In the genomic region with DNA sequence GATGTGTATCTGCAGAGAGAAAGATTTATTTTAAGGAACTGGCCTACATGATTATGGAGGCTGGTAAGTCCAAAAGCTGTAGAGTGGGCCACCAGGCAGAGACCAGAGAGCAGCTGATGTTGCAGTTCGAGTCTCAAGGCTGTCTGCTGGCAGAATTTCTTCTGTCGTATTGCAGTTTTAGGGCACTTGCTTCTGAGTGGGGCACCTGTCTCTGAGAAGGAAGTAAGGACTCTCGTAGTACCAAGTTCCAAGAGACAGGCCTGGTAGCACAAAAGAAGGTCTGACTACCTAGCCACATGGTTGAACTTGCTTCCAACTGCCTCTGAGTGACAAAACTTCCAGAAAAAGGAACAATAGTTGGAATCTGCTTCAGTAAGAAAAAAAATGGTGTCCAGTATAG, we compare ENCODE assay signal across 29 cellular contexts. TPM values are rescaled to one million over a fixed set of nuclear protein-coding genes. Genes with fewer than 3 reads are reported as not detected.
DNase-seq lines count a peak whose midpoint lies in the region; ATAC-seq lines count a peak whose summit lies in the region.
"Had no signal": no experiment of that assay in that cellular context is flagged by ENCODE, and none has a peak within 500 bp of the region (broad histone marks: within the 10 kb centered on the region; RNA-seq: fewer than 3 reads in every experiment).

No MANE protein-coding gene starts in this region.

- H3K9me3 ChIP-seq in CD8-positive, alpha-beta memory T cell (ENCODE audit: low read length): no peaks in the 10 kb centered on the region
- no peaks in the 10 kb centered on the region for H3K9me3 ChIP-seq in T-helper 17 cell (ENCODE audit: control insufficient read depth, low read length, poor library complexity, severe bottlenecking)
- H3K9me3 ChIP-seq: esophagus muscularis mucosa, mucosa of descending colon, tibial artery had no signal

- no peak overlapping the region for H3K4me3 ChIP-seq in CD8-positive, alpha-beta memory T cell (ENCODE audit: low read length)
- H3K4me3 ChIP-seq: coronary artery, esophagus muscularis mucosa, mucosa of descending colon, tibial artery had no signal

- no peak for ATAC-seq in T-helper 17 cell
- ATAC-seq in stimulated activated naive B cell treated with anti-CD40 and anti-IgM and Interleukin-4, amounts not matched to agents 10 μg/mL and 1 μg/mL and 100 μg/mL, for 72 hours (replicated peaks): no peak
- no peak for ATAC-seq in HG02759 (IDR thresholded peaks at IDR 0.05; ENCODE audit: unreplicated experiment)
- ATAC-seq: activated CD8-positive, alpha-beta memory T cell treated with anti-CD3 and anti-CD28 coated beads, Interleukin-2, amount 10 ng/mL, durations not matched to agents 7 days and 5 days; mucosa of descending colon; right cardiac atrium had no signal

- no peaks in the 10 kb centered on the region for H3K36me3 ChIP-seq in CD8-positive, alpha-beta memory T cell (ENCODE audit: insufficient read depth, low read length)
- H3K36me3 ChIP-seq: esophagus muscularis mucosa, tibial artery had no signal

- H3K27me3 Mint-ChIP-seq in CD8-positive, alpha-beta memory T cell: no peaks in the 10 kb centered on the region
- no peaks in the 10 kb centered on the region for H3K27me3 Mint-ChIP-seq in T-helper 17 cell
- H3K27me3 Mint-ChIP-seq in immature natural killer cell (ENCODE audit: low read depth in 3 of 3): peaks cover 2 to 9% (median 4%) of the 10 kb centered on the region in 3 donors
- H3K27me3 Mint-ChIP-seq in stimulated activated naive B cell treated with anti-CD40 and anti-IgM and Interleukin-4, amounts not matched to agents 10 μg/mL and 1 μg/mL and 100 μg/mL, for 72 hours: no peaks in the 10 kb centered on the region

- H3K27me3 ChIP-seq in CD8-positive, alpha-beta memory T cell (ENCODE audit: insufficient read depth, low read length, poor library complexity, severe bottlenecking): no peaks in the 10 kb centered on the region
- H3K27me3 ChIP-seq: esophagus muscularis mucosa, tibial artery had no signal

- no peaks in the 10 kb centered on the region for H3K36me3 Mint-ChIP-seq in CD8-positive, alpha-beta memory T cell
- no peaks in the 10 kb centered on the region for H3K36me3 Mint-ChIP-seq in T-helper 17 cell (ENCODE audit: low read depth)
- no peaks in the 10 kb centered on the region for H3K36me3 Mint-ChIP-seq in immature natural killer cell
- no peaks in the 10 kb centered on the region for H3K36me3 Mint-ChIP-seq in stimulated activated naive B cell treated with anti-CD40 and anti-IgM and Interleukin-4, amounts not matched to agents 10 μg/mL and 1 μg/mL and 100 μg/mL, for 72 hours

- POLR2A ChIA-PET in CD8-positive, alpha-beta memory T cell (lab: Charles Lee): interaction anchor here (1.1 to 2.4 kb wide), 2 partner anchors 9 to 11 kb away, joined by 4 to 6 read pairs; no protein-coding TSS in a partner anchor

- peak overlapping the region in 6 of 7 donors; percentile 37 to 90 (median 78) for H3K4me3 Mint-ChIP-seq in CD8-positive, alpha-beta memory T cell
- H3K4me3 Mint-ChIP-seq in T-helper 17 cell (no peak overlapping the region), immature natural killer cell (peak overlapping the region; percentile 76 to 86 (median 85))
- H3K4me3 Mint-ChIP-seq in stimulated activated naive B cell treated with anti-CD40 and anti-IgM and Interleukin-4, amounts not matched to agents 10 μg/mL and 1 μg/mL and 100 μg/mL, for 72 hours: no peak overlapping the region
- H3K4me3 Mint-ChIP-seq: activated CD8-positive, alpha-beta memory T cell treated with anti-CD3 and anti-CD28 coated beads, Interleukin-2, amount 10 ng/mL, durations not matched to agents 7 days and 5 days had no signal

- no peak for DNase-seq in CD8-positive, alpha-beta memory T cell
- DNase-seq in T-helper 17 cell (no peak), immature natural killer cell (no peak), KG1 (lab: John Stamatoyannopoulos, UW) (no peak)
- no peak for DNase-seq in stimulated activated naive B cell treated with anti-CD40 and anti-IgM and Interleukin-4, amounts not matched to agents 10 μg/mL and 1 μg/mL and 100 μg/mL, for 72 hours
- no peak for DNase-seq in stimulated activated CD4-positive, alpha-beta T cell treated with anti-CD3 and anti-CD28 coated beads, Interleukin-15, amount 100 ng/mL, for 24 hours
- DNase-seq: activated CD4-positive, CD25-positive, alpha-beta regulatory T cell; activated CD8-positive, alpha-beta memory T cell treated with anti-CD3 and anti-CD28 coated beads, Interleukin-2, amount 10 ng/mL, durations not matched to agents 7 days and 5 days; activated gamma-delta T cell treated with Interleukin-2 at 50 U/mL for 16 hours; activated naive CD8-positive, alpha-beta T cell treated with anti-CD3 and anti-CD28 coated beads, Interleukin-2, amount 10 ng/mL, durations not matched to agents 7 days and 5 days; activated T-cell treated with anti-CD3 and anti-CD28 coated beads, Interleukin-2, amount 50 U/mL, for 48 hours; aorta; DND-41; foreskin fibroblast; kidney; MM.1S; mucosa of descending colon; NCI-H1105 treated with DMSO at 0.1 percent for 48 hours; NCI-H1930; NCI-H510A treated with DMSO at 0.1 percent for 48 hours; right cardiac atrium; stimulated activated CD4-positive, alpha-beta T cell treated with anti-CD3 and anti-CD28 coated beads, Interleukin-2, amount 100 ng/mL, for 48 hours; tibial artery had no signal

- no peaks in the 10 kb centered on the region for H3K9me3 Mint-ChIP-seq in CD8-positive, alpha-beta memory T cell
- H3K9me3 Mint-ChIP-seq in immature natural killer cell: no peaks in the 10 kb centered on the region
- H3K9me3 Mint-ChIP-seq in stimulated activated naive B cell treated with anti-CD40 and anti-IgM and Interleukin-4, amounts not matched to agents 10 μg/mL and 1 μg/mL and 100 μg/mL, for 72 hours: no peaks in the 10 kb centered on the region

- CTCF ChIA-PET in CD8-positive, alpha-beta memory T cell (lab: Charles Lee): interaction anchor here (0.7 to 1.3 kb wide), 3 partner anchors 8 to 587 kb away, joined by 3 read pairs; no protein-coding TSS in a partner anchor

- H3K4me1 Mint-ChIP-seq in CD8-positive, alpha-beta memory T cell: peaks cover 85 to 91% (median 90%) of the 10 kb centered on the region in 3 donors
- peaks cover 40% of the 10 kb centered on the region for H3K4me1 Mint-ChIP-seq in T-helper 17 cell
- peaks cover 83 to 88% of the 10 kb centered on the region in 2 donors for H3K4me1 Mint-ChIP-seq in immature natural killer cell
- peaks cover 56 to 84% of the 10 kb centered on the region in 2 donors for H3K4me1 Mint-ChIP-seq in stimulated activated naive B cell treated with anti-CD40 and anti-IgM and Interleukin-4, amounts not matched to agents 10 μg/mL and 1 μg/mL and 100 μg/mL, for 72 hours

- H3K27ac Mint-ChIP-seq in CD8-positive, alpha-beta memory T cell: peak overlapping the region; percentile 66 to 95 (median 84)
- H3K27ac Mint-ChIP-seq in T-helper 17 cell (peak overlapping the region; percentile 54), immature natural killer cell (peak overlapping the region; percentile 62 to 94 (median 90))
- peak overlapping the region; percentile 47 for H3K27ac Mint-ChIP-seq in stimulated activated naive B cell treated with anti-CD40 and anti-IgM and Interleukin-4, amounts not matched to agents 10 μg/mL and 1 μg/mL and 100 μg/mL, for 72 hours
- H3K27ac Mint-ChIP-seq: activated CD8-positive, alpha-beta memory T cell treated with anti-CD3 and anti-CD28 coated beads, Interleukin-2, amount 10 ng/mL, durations not matched to agents 7 days and 5 days; activated naive CD8-positive, alpha-beta T cell treated with anti-CD3 and anti-CD28 coated beads, Interleukin-2, amount 10 ng/mL, durations not matched to agents 7 days and 5 days had no signal

- no peak overlapping the region for H3K27ac ChIP-seq in CD8-positive, alpha-beta memory T cell (ENCODE audit: low read depth, low read length)
- H3K27ac ChIP-seq: esophagus muscularis mucosa, tibial artery had no signal

- peaks cover 75% of the 10 kb centered on the region for H3K4me1 ChIP-seq in CD8-positive, alpha-beta memory T cell (ENCODE audit: insufficient read depth, low read length)

RNA-seq across cellular contexts. Expression of a gene that starts 12.0 kb away (rescaled TPM):
- 10 to 100 TPM; 18.9 to 19.9 TPM for total RNA-seq in CD8-positive, alpha-beta memory T cell
- 80.0 TPM for polyA plus RNA-seq in CD8-positive, alpha-beta memory T cell
- total RNA-seq in T-helper 17 cell: 10 to 100 TPM; 49.3 to 56.4 TPM
- 10 to 100 TPM; 70.4 to 79.3 (median 70.4) TPM for polyA plus RNA-seq in immature natural killer cell

RNA-seq across cellular contexts. Expression of a gene that starts 57.7 kb away (rescaled TPM):
- not detected for total RNA-seq in CD8-positive, alpha-beta memory T cell
- polyA plus RNA-seq in CD8-positive, alpha-beta memory T cell: not detected
- not detected for total RNA-seq in T-helper 17 cell
- polyA plus RNA-seq in immature natural killer cell: not detected
- total RNA-seq: activated CD8-positive, alpha-beta memory T cell treated with anti-CD3 and anti-CD28 coated beads, Interleukin-2, amount 10 ng/mL, durations not matched to agents 7 days and 5 days; activated naive CD8-positive, alpha-beta T cell treated with anti-CD3 and anti-CD28 coated beads, Interleukin-2, amount 10 ng/mL, durations not matched to agents 7 days and 5 days; aorta; esophagus muscularis mucosa; H4; kidney; mucosa of descending colon had no signal
- polyA plus RNA-seq: aorta, liver, neural cell had no signal

Comparison
In these comparisons a context has a peak if more than half of its experiments do, and no peak if none do; other contexts are left out.
1. H3K4me3 Mint-ChIP-seq: peak in CD8-positive, alpha-beta memory T cell (6 of 7) and immature natural killer cell (5 of 5); none in T-helper 17 cell (single experiment) and stimulated activated naive B cell treated with anti-CD40 and anti-IgM and Interleukin-4, amounts not matched to agents 10 μg/mL and 1 μg/mL and 100 μg/mL, for 72 hours (0 of 2).
2. Peak in every context shown above with its lines, with median percentiles within 50 percentile points of each other: H3K27ac Mint-ChIP-seq.